ENCODE assay signal across 18 cellular contexts in the genomic region with DNA sequence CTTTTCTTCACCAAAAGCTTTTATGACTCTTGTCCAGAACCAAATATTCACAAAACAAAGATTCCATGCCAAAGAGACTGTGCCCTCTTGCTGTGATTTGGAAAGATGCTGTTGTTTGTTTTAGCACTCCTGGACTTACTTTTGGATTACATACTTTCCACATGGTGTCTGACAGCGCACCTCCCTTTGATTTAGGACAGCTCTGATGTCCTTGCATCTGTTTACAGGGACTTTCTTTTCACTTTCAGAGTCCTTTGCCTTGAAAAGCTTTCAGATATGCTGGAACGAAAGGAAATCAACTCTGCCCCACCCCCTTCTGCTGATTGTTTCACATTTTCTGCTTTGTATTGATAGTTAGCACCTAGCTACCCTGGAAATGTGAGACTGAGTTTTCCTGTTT.
DNase-seq lines count a peak whose midpoint lies in the region; ATAC-seq and TF ChIP-seq lines count a peak whose summit lies in the region.
"Had no signal": no experiment of that assay in that cellular context is flagged by ENCODE, and none has a peak within 500 bp of the region (broad histone marks: within the 10 kb centered on the region; RNA-seq: fewer than 3 reads in every experiment).

No MANE protein-coding gene starts in this region.

- dilution Hi-C loops in mammary epithelial cell (cut with HindIII; ENCODE audit: low sequenced_read_pairs) = no loop called here

- no peak for ATAC-seq in HG03159 (IDR thresholded peaks at IDR 0.05; ENCODE audit: unreplicated experiment)

- H3K27me3 ChIP-seq in mammary epithelial cell (ENCODE audit: insufficient read depth, low read length) (no peaks in the 10 kb centered on the region), adrenal gland (no peaks in the 10 kb centered on the region), liver (ENCODE audit: control insufficient read depth in 4 of 4, insufficient read depth in 4 of 4, low read length in 3 of 4) (no peaks in the 10 kb centered on the region)
- H3K27me3 ChIP-seq: cardiac muscle cell, testis had no signal

- no peak overlapping the region for H3K4me3 Mint-ChIP-seq in MCF 10A (ENCODE audit: unreplicated experiment)
- peak overlapping the region; percentile 11 for H3K4me3 Mint-ChIP-seq in type B pancreatic cell
- H3K4me3 Mint-ChIP-seq in activated naive CD4-positive, alpha-beta T cell treated with anti-CD3 and anti-CD28 coated beads for 36 hours = no peak overlapping the region
- H3K4me3 Mint-ChIP-seq: immature natural killer cell had no signal

- H3K36me3 ChIP-seq in mammary epithelial cell (ENCODE audit: insufficient read depth, low read length) (no peaks in the 10 kb centered on the region), adrenal gland (replicated peaks in 1 of 2) (no peaks in the 10 kb centered on the region), liver (ENCODE audit: control insufficient read depth in 4 of 4, insufficient read depth in 3 of 4, low read depth in 1 of 4, low read length in 3 of 4) (peaks cover 0 to 3% (median 0%) of the 10 kb centered on the region in 4 donors)
- H3K36me3 ChIP-seq: cardiac muscle cell, HAP-1 had no signal

- H3K4me1 ChIP-seq in mammary epithelial cell (ENCODE audit: insufficient read depth, low read length) (peaks cover 12% of the 10 kb centered on the region), adrenal gland (replicated peaks in 1 of 2) (peaks cover 21 to 24% of the 10 kb centered on the region in 2 donors), liver (ENCODE audit: control insufficient read depth in 4 of 4, insufficient read depth in 4 of 4, low read length in 3 of 4) (peaks cover 0 to 32% (median 14%) of the 10 kb centered on the region in 4 donors)
- H3K4me1 ChIP-seq: testis had no signal

- intact Hi-C loops in MCF 10A (cut with micrococcal nuclease) (no loop called here), mammary epithelial cell (cut with micrococcal nuclease) (no loop called here), adrenal gland (cut with DNase I) (no loop called here)
- intact Hi-C loops in activated naive CD4-positive, alpha-beta T cell treated with anti-CD3 and anti-CD28 coated beads for 36 hours (cut with micrococcal nuclease) = loop anchor here (5.0 kb wide), 1 partner anchor 1920 kb away; no protein-coding TSS in a partner anchor

- CTCF ChIA-PET in MCF 10A (lab: Yijun Ruan, JAX) = interaction anchor here (1.3 kb wide), 1 partner anchor 15 kb away, joined by 3 read pairs; no protein-coding TSS in a partner anchor
- CTCF ChIA-PET in mammary epithelial cell (lab: Charles Lee; ENCODE audit: low non-redundant PET) = no interaction called here
- CTCF ChIA-PET in activated naive CD4-positive, alpha-beta T cell treated with anti-CD3 and anti-CD28 coated beads for 36 hours (lab: Charles Lee) = interaction anchor here (1.0 kb wide), 1 partner anchor 67 kb away, joined by 3 read pairs; no protein-coding TSS in a partner anchor

- POLR2A ChIA-PET in MCF 10A (lab: Yijun Ruan, JAX) = interaction anchor here (0.7 to 1.5 kb wide), 6 partner anchors 10 to 32 kb away, joined by 3 to 4 read pairs (median 3); no protein-coding TSS in a partner anchor

- no TSS peak for BruUV-seq in MCF 10A (replicated peaks; lab: Mats Ljungman, UMichigan)
- no TSS peak for BruUV-seq in mammary epithelial cell (replicated peaks; lab: Mats Ljungman, UMichigan)

- H3K4me2 ChIP-seq in mammary epithelial cell (ENCODE audit: insufficient read depth, low read depth, low read length) = no peak overlapping the region

- H3K4me3 ChIP-seq in mammary epithelial cell (replicated peaks in 1 of 3; ENCODE audit: insufficient read depth in 1 of 3, low read depth in 2 of 3, low read length in 3 of 3) = no peak overlapping the region
- H3K4me3 ChIP-seq in adrenal gland = peak overlapping the region in 1 of 4 donors; percentile 13
- no peak overlapping the region for H3K4me3 ChIP-seq in liver (ENCODE audit: low read depth in 1 of 3, low read length in 3 of 3)
- H3K4me3 ChIP-seq: cardiac muscle cell, HAP-1, testis had no signal

- WGBS in mammary epithelial cell (ENCODE audit: low coverage, missing lambda C conversion rate) = 95% methylated on average over 2 of the region's 2 CpGs
- WGBS in adrenal gland, 4 donors = 31 to 36% (median 33%) methylated on average over 2 of the region's 2 CpGs
- WGBS in liver = 22% methylated on average over 2 of the region's 2 CpGs

- TF ChIP-seq RAD21 in liver (IDR thresholded peaks at IDR 0.05) = peak; percentile 44 to 55

- H3K27ac ChIP-seq in mammary epithelial cell (ENCODE audit: insufficient read depth, low read depth, low read length) = no peak overlapping the region
- peak overlapping the region in 2 of 5 donors; percentile 24 to 41 for H3K27ac ChIP-seq in adrenal gland
- peak overlapping the region; percentile 76 to 78 for H3K27ac ChIP-seq in liver (ENCODE audit: low read depth in 1 of 2, low read length in 2 of 2)
- H3K27ac ChIP-seq: cardiac muscle cell, HL-60, testis had no signal

- no peaks in the 10 kb centered on the region for H3K79me2 ChIP-seq in mammary epithelial cell (ENCODE audit: insufficient read depth, low read length)

- peaks cover 10% of the 10 kb centered on the region for H3K36me3 Mint-ChIP-seq in MCF 10A (ENCODE audit: insufficient read depth, unreplicated experiment)
- no peaks in the 10 kb centered on the region for H3K36me3 Mint-ChIP-seq in type B pancreatic cell
- H3K36me3 Mint-ChIP-seq in activated naive CD4-positive, alpha-beta T cell treated with anti-CD3 and anti-CD28 coated beads for 36 hours (ENCODE audit: low read depth) = no peaks in the 10 kb centered on the region
- H3K36me3 Mint-ChIP-seq: immature natural killer cell had no signal

- no peaks in the 10 kb centered on the region for H4K20me1 ChIP-seq in mammary epithelial cell (ENCODE audit: insufficient read depth, low read length)

- DNase-seq in MCF 10A (ENCODE audit: unreplicated experiment) (peak; percentile 26), mammary epithelial cell (no peak), adrenal gland (peak in 6 of 7 donors; percentile 24 to 55 (median 33)), type B pancreatic cell (ENCODE audit: extremely low spot score, unreplicated experiment) (no peak), D341Med (ENCODE audit: low spot score) (no peak)
- no peak for DNase-seq in activated naive CD4-positive, alpha-beta T cell treated with anti-CD3 and anti-CD28 coated beads for 36 hours
- DNase-seq: activated naive CD4-positive, alpha-beta T cell treated with anti-CD3 and anti-CD28 coated beads, Interleukin-2, amount 50 U/mL, for 16 hours; immature natural killer cell; NCI-H146; NCI-H446; nucleus accumbens; stimulated activated CD4-positive, alpha-beta T cell treated with anti-CD3 and anti-CD28 coated beads, Interleukin-12 subunit alpha, Interleukin-12 subunit beta, amount 100 ng/mL, for 4 hours; testis had no signal

- TF ChIP-seq CTCF in MCF 10A (IDR thresholded peaks at IDR 0.05; ENCODE audit: unreplicated experiment) (no peak), mammary epithelial cell (conservative IDR thresholded peaks at IDR 0.05 in 1 of 2, IDR thresholded peaks at IDR 0.05 in 1 of 2; ENCODE audit: extremely low read depth in 1 of 2, insufficient read depth in 1 of 2, low read depth in 1 of 2, low read length in 2 of 2) (no peak), adrenal gland (IDR thresholded peaks at IDR 0.05) (no peak), liver (IDR thresholded peaks at IDR 0.05; ENCODE audit: low read depth, low read length, missing input control) (no peak), type B pancreatic cell (conservative IDR thresholded peaks at IDR 0.05) (no peak)

- no peak overlapping the region for H2AFZ ChIP-seq in mammary epithelial cell (ENCODE audit: low read depth, low read length)

- H3K4me1 Mint-ChIP-seq in MCF 10A (ENCODE audit: insufficient read depth, unreplicated experiment) (peaks cover 20% of the 10 kb centered on the region), type B pancreatic cell (ENCODE audit: unreplicated experiment) (peaks cover 40% of the 10 kb centered on the region)
- H3K4me1 Mint-ChIP-seq in activated naive CD4-positive, alpha-beta T cell treated with anti-CD3 and anti-CD28 coated beads for 36 hours (ENCODE audit: low read depth) = peaks cover 15% of the 10 kb centered on the region
- H3K4me1 Mint-ChIP-seq: immature natural killer cell had no signal

- H3K9ac ChIP-seq in mammary epithelial cell (ENCODE audit: insufficient read depth, low read length) (no peak overlapping the region), liver (ENCODE audit: low read depth in 1 of 2, low read length in 2 of 2) (no peak overlapping the region)

- H3K9me3 Mint-ChIP-seq in MCF 10A (ENCODE audit: unreplicated experiment) (no peaks in the 10 kb centered on the region), type B pancreatic cell (no peaks in the 10 kb centered on the region)
- H3K9me3 Mint-ChIP-seq in activated naive CD4-positive, alpha-beta T cell treated with anti-CD3 and anti-CD28 coated beads for 36 hours = no peaks in the 10 kb centered on the region

- H3K27me3 Mint-ChIP-seq in MCF 10A (ENCODE audit: insufficient read depth, unreplicated experiment) = no peaks in the 10 kb centered on the region
- H3K27me3 Mint-ChIP-seq in type B pancreatic cell = no peaks in the 10 kb centered on the region
- peaks cover 15% of the 10 kb centered on the region for H3K27me3 Mint-ChIP-seq in activated naive CD4-positive, alpha-beta T cell treated with anti-CD3 and anti-CD28 coated beads for 36 hours (ENCODE audit: low read depth)

- no peak overlapping the region for H3K27ac Mint-ChIP-seq in MCF 10A (ENCODE audit: low read depth, unreplicated experiment)
- H3K27ac Mint-ChIP-seq in type B pancreatic cell = peak overlapping the region; percentile 22
- no peak overlapping the region for H3K27ac Mint-ChIP-seq in activated naive CD4-positive, alpha-beta T cell treated with anti-CD3 and anti-CD28 coated beads for 36 hours
- H3K27ac Mint-ChIP-seq: immature natural killer cell had no signal

- no peak for TF ChIP-seq POLR2A in adrenal gland (IDR thresholded peaks at IDR 0.05)

- H3K9me3 ChIP-seq in mammary epithelial cell (replicated peaks; ENCODE audit: insufficient read depth, low read length) = no peaks in the 10 kb centered on the region
- no peaks in the 10 kb centered on the region for H3K9me3 ChIP-seq in adrenal gland (replicated peaks in 1 of 3)
- no peaks in the 10 kb centered on the region for H3K9me3 ChIP-seq in liver (ENCODE audit: control insufficient read depth in 4 of 4, low read length in 3 of 4)
- H3K9me3 ChIP-seq: HAP-1, testis had no signal

- in situ Hi-C loops in mammary epithelial cell (cut with MboI; ENCODE audit: low sequenced_read_pairs in 2 of 2) = no loop called here

TF ChIP-seq in liver, 16 proteins besides CTCF, POLR2A, EP300 and RAD21 (continues in another document):
- no peak for TF ChIP-seq TAF1 (conservative IDR thresholded peaks at IDR 0.05)
- no peak for TF ChIP-seq NR2F2 (IDR thresholded peaks at IDR 0.05)

Comparison
In these comparisons a context has a peak if more than half of its experiments do, and no peak if none do; other contexts are left out.
1. DNase-seq: peak in MCF 10A (single experiment) and adrenal gland (6 of 7); none in mammary epithelial cell (single experiment), type B pancreatic cell (single experiment), activated naive CD4-positive, alpha-beta T cell treated with anti-CD3 and anti-CD28 coated beads for 36 hours (single experiment) and D341Med (single experiment).